12 cellular contexts compared by ENCODE assay signal in genomic region chr5:849651-850301, GRCh38. TPM values are rescaled to one million over a fixed set of nuclear protein-coding genes. Genes with fewer than 3 reads are reported as not detected.
A peak's percentile ranks its signal among the peaks of the same experiment; 100 is the strongest.
DNase-seq lines count a peak whose midpoint lies in the region; ATAC-seq and TF ChIP-seq lines count a peak whose summit lies in the region.
"Had no signal": no experiment of that assay in that cellular context is flagged by ENCODE, and none has a peak within 500 bp of the region (broad histone marks: within the 10 kb centered on the region; RNA-seq: fewer than 3 reads in every experiment).

No MANE protein-coding gene starts in this region.

- H3K27ac Mint-ChIP-seq in activated naive CD4-positive, alpha-beta T cell treated with anti-CD3 and anti-CD28 coated beads, Interleukin-2, amount 10 ng/mL, durations not matched to agents 7 days and 5 days, result no peak overlapping the region
- no peak overlapping the region for H3K27ac Mint-ChIP-seq in activated naive CD4-positive, alpha-beta T cell treated with anti-CD3 and anti-CD28 coated beads, Interleukin-2, amount 50 U/mL, for 72 hours
- H3K27ac Mint-ChIP-seq in activated CD4-positive, alpha-beta T cell treated with anti-CD3 and anti-CD28 coated beads, Interleukin-2, amount 10 ng/mL, durations not matched to agents 7 days and 5 days, result no peak overlapping the region

- no peak for TF ChIP-seq CTCF in uterus (IDR thresholded peaks at IDR 0.05)

- CTCF ChIA-PET in activated naive CD4-positive, alpha-beta T cell treated with anti-CD3 and anti-CD28 coated beads, Interleukin-2, amount 10 ng/mL, durations not matched to agents 7 days and 5 days (lab: Charles Lee), result no interaction called here
- CTCF ChIA-PET in activated CD4-positive, alpha-beta T cell treated with anti-CD3 and anti-CD28 coated beads, Interleukin-2, amount 10 ng/mL, durations not matched to agents 7 days and 5 days (lab: Charles Lee), result interaction anchor here (1.7 kb wide), 1 partner anchor 15 kb away, joined by 4 read pairs; no protein-coding TSS in a partner anchor

- H3K4me1 ChIP-seq in mucosa of rectum (ENCODE audit: control insufficient read depth in 2 of 2, insufficient read depth in 2 of 2, low read length in 2 of 2) (peaks cover 8 to 10% of the 10 kb centered on the region in 2 donors), uterus (no peaks in the 10 kb centered on the region)
- H3K4me1 ChIP-seq: testis had no signal

- no peaks in the 10 kb centered on the region for H3K36me3 Mint-ChIP-seq in activated naive CD4-positive, alpha-beta T cell treated with anti-CD3 and anti-CD28 coated beads, Interleukin-2, amount 10 ng/mL, durations not matched to agents 7 days and 5 days
- no peaks in the 10 kb centered on the region for H3K36me3 Mint-ChIP-seq in activated naive CD4-positive, alpha-beta T cell treated with anti-CD3 and anti-CD28 coated beads, Interleukin-2, amount 50 U/mL, for 72 hours
- no peaks in the 10 kb centered on the region for H3K36me3 Mint-ChIP-seq in activated CD4-positive, alpha-beta T cell treated with anti-CD3 and anti-CD28 coated beads, Interleukin-2, amount 10 ng/mL, durations not matched to agents 7 days and 5 days (ENCODE audit: low read depth)

- no peak for ATAC-seq in activated naive CD4-positive, alpha-beta T cell treated with anti-CD3 and anti-CD28 coated beads, Interleukin-2, amount 50 U/mL, for 72 hours
- peak; percentile 83 for ATAC-seq in Right ventricle myocardium inferior

- H3K9me3 ChIP-seq in mucosa of rectum (ENCODE audit: control insufficient read depth in 2 of 2, low read length in 2 of 2) (no peaks in the 10 kb centered on the region), uterus (no peaks in the 10 kb centered on the region)
- H3K9me3 ChIP-seq: testis had no signal

- H3K4me3 ChIP-seq in mucosa of rectum (ENCODE audit: low read length in 2 of 2), result peak overlapping the region; percentile 15 to 28
- no peak overlapping the region for H3K4me3 ChIP-seq in uterus
- H3K4me3 ChIP-seq: testis had no signal

- DNase-seq in activated naive CD4-positive, alpha-beta T cell treated with anti-CD3 and anti-CD28 coated beads, Interleukin-2, amount 10 ng/mL, durations not matched to agents 7 days and 5 days, result peak; percentile 10
- no peak for DNase-seq in activated naive CD4-positive, alpha-beta T cell treated with anti-CD3 and anti-CD28 coated beads, Interleukin-2, amount 50 U/mL, for 72 hours (ENCODE audit: low spot score in 2 of 2)
- DNase-seq in Right ventricle myocardium inferior (ENCODE audit: missing footprints) (peak; percentile 60), uterus (peak; percentile 11 to 14), ACHN (no peak), NOMO-1 (lab: John Stamatoyannopoulos, UW; ENCODE audit: unreplicated experiment in 2 of 2) (no peak)
- DNase-seq in activated CD4-positive, alpha-beta T cell treated with anti-CD3 and anti-CD28 coated beads, Interleukin-2, amount 10 ng/mL, durations not matched to agents 7 days and 5 days, result no peak
- DNase-seq: EL, NCI-H226, testis had no signal

- intact Hi-C loops in Right ventricle myocardium inferior (cut with DNase I), result no loop called here
- intact Hi-C loops in uterus (cut with DNase I; ENCODE audit: low total_unique reads), result no loop called here

- H3K27me3 ChIP-seq in mucosa of rectum (ENCODE audit: control insufficient read depth in 2 of 2, insufficient read depth in 2 of 2, low read length in 2 of 2) (peaks cover 6 to 10% of the 10 kb centered on the region in 2 donors), uterus (peaks cover 0 to 16% of the 10 kb centered on the region in 2 donors)
- H3K27me3 ChIP-seq: testis had no signal

- H3K36me3 ChIP-seq in mucosa of rectum (ENCODE audit: control insufficient read depth in 2 of 2, insufficient read depth in 2 of 2, low read length in 2 of 2) (no peaks in the 10 kb centered on the region), uterus (no peaks in the 10 kb centered on the region)

- peaks cover 3% of the 10 kb centered on the region for H3K27me3 Mint-ChIP-seq in activated naive CD4-positive, alpha-beta T cell treated with anti-CD3 and anti-CD28 coated beads, Interleukin-2, amount 10 ng/mL, durations not matched to agents 7 days and 5 days
- no peaks in the 10 kb centered on the region for H3K27me3 Mint-ChIP-seq in activated CD4-positive, alpha-beta T cell treated with anti-CD3 and anti-CD28 coated beads, Interleukin-2, amount 10 ng/mL, durations not matched to agents 7 days and 5 days

- no peak for TF ChIP-seq POLR2A in uterus (IDR thresholded peaks at IDR 0.05)

- no peak overlapping the region for H3K4me3 Mint-ChIP-seq in activated naive CD4-positive, alpha-beta T cell treated with anti-CD3 and anti-CD28 coated beads, Interleukin-2, amount 10 ng/mL, durations not matched to agents 7 days and 5 days
- no peak overlapping the region for H3K4me3 Mint-ChIP-seq in activated CD4-positive, alpha-beta T cell treated with anti-CD3 and anti-CD28 coated beads, Interleukin-2, amount 10 ng/mL, durations not matched to agents 7 days and 5 days

- in situ Hi-C loops in ACHN (cut with HindIII; ENCODE audit: low pct_ligation_motif_present, low pct_unique_long_range_greater_than_20kb, low sequenced_read_pairs), result no loop called here

- POLR2A ChIA-PET in activated CD4-positive, alpha-beta T cell treated with anti-CD3 and anti-CD28 coated beads, Interleukin-2, amount 10 ng/mL, durations not matched to agents 7 days and 5 days (lab: Charles Lee), result no interaction called here

- H3K9me3 Mint-ChIP-seq in activated naive CD4-positive, alpha-beta T cell treated with anti-CD3 and anti-CD28 coated beads, Interleukin-2, amount 10 ng/mL, durations not matched to agents 7 days and 5 days, result no peaks in the 10 kb centered on the region
- H3K9me3 Mint-ChIP-seq in activated naive CD4-positive, alpha-beta T cell treated with anti-CD3 and anti-CD28 coated beads, Interleukin-2, amount 50 U/mL, for 72 hours, result no peaks in the 10 kb centered on the region
- no peaks in the 10 kb centered on the region for H3K9me3 Mint-ChIP-seq in activated CD4-positive, alpha-beta T cell treated with anti-CD3 and anti-CD28 coated beads, Interleukin-2, amount 10 ng/mL, durations not matched to agents 7 days and 5 days

- H3K9ac ChIP-seq in mucosa of rectum (ENCODE audit: low read depth in 1 of 2, low read length in 2 of 2), result no peak overlapping the region

- H3K4me1 Mint-ChIP-seq in activated naive CD4-positive, alpha-beta T cell treated with anti-CD3 and anti-CD28 coated beads, Interleukin-2, amount 10 ng/mL, durations not matched to agents 7 days and 5 days, result no peaks in the 10 kb centered on the region
- H3K4me1 Mint-ChIP-seq in activated CD4-positive, alpha-beta T cell treated with anti-CD3 and anti-CD28 coated beads, Interleukin-2, amount 10 ng/mL, durations not matched to agents 7 days and 5 days, result no peaks in the 10 kb centered on the region

- H3K27ac ChIP-seq in mucosa of rectum (ENCODE audit: low read depth in 2 of 2, low read length in 2 of 2) (no peak overlapping the region), uterus (no peak overlapping the region)
- H3K27ac ChIP-seq: testis, WERI-Rb-1 had no signal

RNA-seq across cellular contexts. Expression of gene ZDHHC11, which starts 1.0 kb away (rescaled TPM):
- 10 to 100 TPM in 1 of 2 donors, 1 to 10 TPM in 1; 3.4 to 19.3 TPM for total RNA-seq in activated naive CD4-positive, alpha-beta T cell treated with anti-CD3 and anti-CD28 coated beads, Interleukin-2, amount 50 U/mL, for 72 hours
- total RNA-seq in Right ventricle myocardium inferior (38.0 TPM), uterus (10 to 100 TPM in 1 of 4 donors, 1 to 10 TPM in 2, not detected in 1; 1.8 to 14.4 (median 8.2) TPM)
- 1 to 10 TPM; 9.4 to 10.0 TPM for total RNA-seq in activated CD4-positive, alpha-beta T cell treated with anti-CD3 and anti-CD28 coated beads, Interleukin-2, amount 10 ng/mL, durations not matched to agents 7 days and 5 days

RNA-seq across cellular contexts. Expression of gene BRD9, which starts 42.8 kb away (rescaled TPM):
- 10 to 100 TPM; 60.4 to 61.7 TPM for total RNA-seq in activated naive CD4-positive, alpha-beta T cell treated with anti-CD3 and anti-CD28 coated beads, Interleukin-2, amount 50 U/mL, for 72 hours
- total RNA-seq in Right ventricle myocardium inferior, result 27.9 TPM
- total RNA-seq in uterus, result 10 to 100 TPM; 31.0 to 53.9 (median 44.2) TPM
- total RNA-seq in activated CD4-positive, alpha-beta T cell treated with anti-CD3 and anti-CD28 coated beads, Interleukin-2, amount 10 ng/mL, durations not matched to agents 7 days and 5 days, result 10 to 100 TPM; 52.7 to 59.1 TPM

RNA-seq across cellular contexts. Expression of gene TRIP13, which starts 42.9 kb away (rescaled TPM):
- 10 to 100 TPM; 20.1 to 25.5 TPM for total RNA-seq in activated naive CD4-positive, alpha-beta T cell treated with anti-CD3 and anti-CD28 coated beads, Interleukin-2, amount 50 U/mL, for 72 hours
- total RNA-seq in Right ventricle myocardium inferior (0.38 TPM), uterus (10 to 100 TPM in 1 of 4 donors, 1 to 10 TPM in 2, not detected in 1; 1.2 to 10.5 (median 1.3) TPM)
- total RNA-seq in activated CD4-positive, alpha-beta T cell treated with anti-CD3 and anti-CD28 coated beads, Interleukin-2, amount 10 ng/mL, durations not matched to agents 7 days and 5 days, result 10 to 100 TPM; 33.4 to 38.6 TPM

Comparison
In these comparisons a context has a peak if more than half of its experiments do, and no peak if none do; other contexts are left out.
1. DNase-seq: peak in activated naive CD4-positive, alpha-beta T cell treated with anti-CD3 and anti-CD28 coated beads, Interleukin-2, amount 10 ng/mL, durations not matched to agents 7 days and 5 days (single experiment), Right ventricle myocardium inferior (single experiment) and uterus (2 of 2); none in activated naive CD4-positive, alpha-beta T cell treated with anti-CD3 and anti-CD28 coated beads, Interleukin-2, amount 50 U/mL, for 72 hours (0 of 2), ACHN (single experiment), activated CD4-positive, alpha-beta T cell treated with anti-CD3 and anti-CD28 coated beads, Interleukin-2, amount 10 ng/mL, durations not matched to agents 7 days and 5 days (single experiment) and NOMO-1 (0 of 2).
2. H3K4me3 ChIP-seq: peak in mucosa of rectum (2 of 2); none in uterus (0 of 2).